ENCODE assay signal across 1 cellular context in genomic region chr12:105107497-105108371, GRCh38.
TF ChIP-seq lines count a peak whose summit lies in the region.

Gene WASHC4 (plus strand): TSS chr12:105107731. CDS start chr12:105107801, 70 bp downstream.

TF ChIP-seq in HepG2, 621 proteins besides CTCF, POLR2A, EP300 and RAD21 (continued from another document and continues in another):
- no peak for TF ChIP-seq ZNF775 (CRISPR knock-in tag; IDR thresholded peaks at IDR 0.05; ENCODE audit: borderline replicate concordance)
- TF ChIP-seq, protein P1, sequence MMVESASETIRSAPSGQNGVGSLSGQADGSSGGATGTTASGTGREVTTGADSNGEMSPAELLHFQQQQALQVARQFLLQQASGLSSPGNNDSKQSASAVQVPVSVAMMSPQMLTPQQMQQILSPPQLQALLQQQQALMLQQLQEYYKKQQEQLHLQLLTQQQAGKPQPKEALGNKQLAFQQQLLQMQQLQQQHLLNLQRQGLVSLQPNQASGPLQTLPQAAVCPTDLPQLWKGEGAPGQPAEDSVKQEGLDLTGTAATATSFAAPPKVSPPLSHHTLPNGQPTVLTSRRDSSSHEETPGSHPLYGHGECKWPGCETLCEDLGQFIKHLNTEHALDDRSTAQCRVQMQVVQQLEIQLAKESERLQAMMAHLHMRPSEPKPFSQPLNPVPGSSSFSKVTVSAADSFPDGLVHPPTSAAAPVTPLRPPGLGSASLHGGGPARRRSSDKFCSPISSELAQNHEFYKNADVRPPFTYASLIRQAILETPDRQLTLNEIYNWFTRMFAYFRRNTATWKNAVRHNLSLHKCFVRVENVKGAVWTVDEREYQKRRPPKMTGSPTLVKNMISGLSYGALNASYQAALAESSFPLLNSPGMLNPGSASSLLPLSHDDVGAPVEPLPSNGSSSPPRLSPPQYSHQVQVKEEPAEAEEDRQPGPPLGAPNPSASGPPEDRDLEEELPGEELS (CRISPR knock-in tag; IDR thresholded peaks at IDR 0.05): 0 out of 2 replicates have a peak, but pooled peaks have one; percentile 22
- TF ChIP-seq TAF15 (IDR thresholded peaks at IDR 0.05; ENCODE audit: low read depth, low read length, poor library complexity, severe bottlenecking): no peak
- peak; percentile 27; the same call in 1 of the 2 replicates for TF ChIP-seq ZNF12 (CRISPR knock-in tag; IDR thresholded peaks at IDR 0.05)
- 0 out of 2 replicates have a peak, but pooled peaks have one; percentile 26 for TF ChIP-seq ZNF672 (CRISPR knock-in tag; IDR thresholded peaks at IDR 0.05)
- no peak for TF ChIP-seq ZEB1 (IDR thresholded peaks at IDR 0.05; ENCODE audit: insufficient replicate concordance, low read depth)
- TF ChIP-seq MXD1 (CRISPR knock-in tag; IDR thresholded peaks at IDR 0.05): peak; percentile 88
- TF ChIP-seq, protein P2, sequence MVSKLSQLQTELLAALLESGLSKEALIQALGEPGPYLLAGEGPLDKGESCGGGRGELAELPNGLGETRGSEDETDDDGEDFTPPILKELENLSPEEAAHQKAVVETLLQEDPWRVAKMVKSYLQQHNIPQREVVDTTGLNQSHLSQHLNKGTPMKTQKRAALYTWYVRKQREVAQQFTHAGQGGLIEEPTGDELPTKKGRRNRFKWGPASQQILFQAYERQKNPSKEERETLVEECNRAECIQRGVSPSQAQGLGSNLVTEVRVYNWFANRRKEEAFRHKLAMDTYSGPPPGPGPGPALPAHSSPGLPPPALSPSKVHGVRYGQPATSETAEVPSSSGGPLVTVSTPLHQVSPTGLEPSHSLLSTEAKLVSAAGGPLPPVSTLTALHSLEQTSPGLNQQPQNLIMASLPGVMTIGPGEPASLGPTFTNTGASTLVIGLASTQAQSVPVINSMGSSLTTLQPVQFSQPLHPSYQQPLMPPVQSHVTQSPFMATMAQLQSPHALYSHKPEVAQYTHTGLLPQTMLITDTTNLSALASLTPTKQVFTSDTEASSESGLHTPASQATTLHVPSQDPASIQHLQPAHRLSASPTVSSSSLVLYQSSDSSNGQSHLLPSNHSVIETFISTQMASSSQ (IDR thresholded peaks at IDR 0.05; ENCODE audit: low read depth): no peak; the same call in 1 of the 2 replicates
- TF ChIP-seq, protein P2 (CRISPR knock-in tag; IDR thresholded peaks at IDR 0.05; ENCODE audit: borderline replicate concordance): peak; percentile 76; the same call in 1 of the 2 replicates
- TF ChIP-seq TBL1XR1 (IDR thresholded peaks at IDR 0.05; ENCODE audit: borderline replicate concordance, low read length, partially characterized antibody): no peak
- no peak for TF ChIP-seq ZFAT (CRISPR knock-in tag; conservative IDR thresholded peaks at IDR 0.05)
- peak; percentile 77; the same call in 1 of the 2 replicates for TF ChIP-seq ZNF580 (CRISPR knock-in tag; IDR thresholded peaks at IDR 0.05; ENCODE audit: borderline replicate concordance, low read depth)
- 0 out of 2 replicates have a peak, but pooled peaks have one; percentile 71 for TF ChIP-seq ZNF17 (CRISPR knock-in tag; IDR thresholded peaks at IDR 0.05)
- no peak for TF ChIP-seq E2F2 (CRISPR knock-in tag; IDR thresholded peaks at IDR 0.05; ENCODE audit: borderline replicate concordance)
- TF ChIP-seq, protein P3, sequence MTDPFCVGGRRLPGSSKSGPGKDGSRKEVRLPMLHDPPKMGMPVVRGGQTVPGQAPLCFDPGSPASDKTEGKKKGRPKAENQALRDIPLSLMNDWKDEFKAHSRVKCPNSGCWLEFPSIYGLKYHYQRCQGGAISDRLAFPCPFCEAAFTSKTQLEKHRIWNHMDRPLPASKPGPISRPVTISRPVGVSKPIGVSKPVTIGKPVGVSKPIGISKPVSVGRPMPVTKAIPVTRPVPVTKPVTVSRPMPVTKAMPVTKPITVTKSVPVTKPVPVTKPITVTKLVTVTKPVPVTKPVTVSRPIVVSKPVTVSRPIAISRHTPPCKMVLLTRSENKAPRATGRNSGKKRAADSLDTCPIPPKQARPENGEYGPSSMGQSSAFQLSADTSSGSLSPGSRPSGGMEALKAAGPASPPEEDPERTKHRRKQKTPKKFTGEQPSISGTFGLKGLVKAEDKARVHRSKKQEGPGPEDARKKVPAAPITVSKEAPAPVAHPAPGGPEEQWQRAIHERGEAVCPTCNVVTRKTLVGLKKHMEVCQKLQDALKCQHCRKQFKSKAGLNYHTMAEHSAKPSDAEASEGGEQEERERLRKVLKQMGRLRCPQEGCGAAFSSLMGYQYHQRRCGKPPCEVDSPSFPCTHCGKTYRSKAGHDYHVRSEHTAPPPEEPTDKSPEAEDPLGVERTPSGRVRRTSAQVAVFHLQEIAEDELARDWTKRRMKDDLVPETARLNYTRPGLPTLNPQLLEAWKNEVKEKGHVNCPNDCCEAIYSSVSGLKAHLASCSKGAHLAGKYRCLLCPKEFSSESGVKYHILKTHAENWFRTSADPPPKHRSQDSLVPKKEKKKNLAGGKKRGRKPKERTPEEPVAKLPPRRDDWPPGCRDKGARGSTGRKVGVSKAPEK (CRISPR knock-in tag; IDR thresholded peaks at IDR 0.05; ENCODE audit: borderline replicate concordance): no peak
- TF ChIP-seq, protein P4, sequence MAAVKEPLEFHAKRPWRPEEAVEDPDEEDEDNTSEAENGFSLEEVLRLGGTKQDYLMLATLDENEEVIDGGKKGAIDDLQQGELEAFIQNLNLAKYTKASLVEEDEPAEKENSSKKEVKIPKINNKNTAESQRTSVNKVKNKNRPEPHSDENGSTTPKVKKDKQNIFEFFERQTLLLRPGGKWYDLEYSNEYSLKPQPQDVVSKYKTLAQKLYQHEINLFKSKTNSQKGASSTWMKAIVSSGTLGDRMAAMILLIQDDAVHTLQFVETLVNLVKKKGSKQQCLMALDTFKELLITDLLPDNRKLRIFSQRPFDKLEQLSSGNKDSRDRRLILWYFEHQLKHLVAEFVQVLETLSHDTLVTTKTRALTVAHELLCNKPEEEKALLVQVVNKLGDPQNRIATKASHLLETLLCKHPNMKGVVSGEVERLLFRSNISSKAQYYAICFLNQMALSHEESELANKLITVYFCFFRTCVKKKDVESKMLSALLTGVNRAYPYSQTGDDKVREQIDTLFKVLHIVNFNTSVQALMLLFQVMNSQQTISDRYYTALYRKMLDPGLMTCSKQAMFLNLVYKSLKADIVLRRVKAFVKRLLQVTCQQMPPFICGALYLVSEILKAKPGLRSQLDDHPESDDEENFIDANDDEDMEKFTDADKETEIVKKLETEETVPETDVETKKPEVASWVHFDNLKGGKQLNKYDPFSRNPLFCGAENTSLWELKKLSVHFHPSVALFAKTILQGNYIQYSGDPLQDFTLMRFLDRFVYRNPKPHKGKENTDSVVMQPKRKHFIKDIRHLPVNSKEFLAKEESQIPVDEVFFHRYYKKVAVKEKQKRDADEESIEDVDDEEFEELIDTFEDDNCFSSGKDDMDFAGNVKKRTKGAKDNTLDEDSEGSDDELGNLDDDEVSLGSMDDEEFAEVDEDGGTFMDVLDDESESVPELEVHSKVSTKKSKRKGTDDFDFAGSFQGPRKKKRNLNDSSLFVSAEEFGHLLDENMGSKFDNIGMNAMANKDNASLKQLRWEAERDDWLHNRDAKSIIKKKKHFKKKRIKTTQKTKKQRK (IDR thresholded peaks at IDR 0.05; ENCODE audit: low read length): no peak
- no peak for TF ChIP-seq NR2F6 (IDR thresholded peaks at IDR 0.05)
- peak; percentile 31; the same call in 1 of the 2 replicates for TF ChIP-seq NR2F6 (CRISPR knock-in tag; IDR thresholded peaks at IDR 0.05)
- TF ChIP-seq ZNF331 (CRISPR knock-in tag; IDR thresholded peaks at IDR 0.05): peak; percentile 76
- no peak for TF ChIP-seq SRF (IDR thresholded peaks at IDR 0.05; ENCODE audit: low read depth, low read length)
- no peak for TF ChIP-seq ZKSCAN5 (CRISPR knock-in tag; IDR thresholded peaks at IDR 0.05)
- TF ChIP-seq HOXA9 (CRISPR knock-in tag; IDR thresholded peaks at IDR 0.05; ENCODE audit: borderline replicate concordance): peak; percentile 70; the same call in 1 of the 2 replicates
- peak; percentile 9; the same call in 1 of the 2 replicates for TF ChIP-seq TBX3 (IDR thresholded peaks at IDR 0.05; ENCODE audit: borderline replicate concordance)
- TF ChIP-seq, protein P5, sequence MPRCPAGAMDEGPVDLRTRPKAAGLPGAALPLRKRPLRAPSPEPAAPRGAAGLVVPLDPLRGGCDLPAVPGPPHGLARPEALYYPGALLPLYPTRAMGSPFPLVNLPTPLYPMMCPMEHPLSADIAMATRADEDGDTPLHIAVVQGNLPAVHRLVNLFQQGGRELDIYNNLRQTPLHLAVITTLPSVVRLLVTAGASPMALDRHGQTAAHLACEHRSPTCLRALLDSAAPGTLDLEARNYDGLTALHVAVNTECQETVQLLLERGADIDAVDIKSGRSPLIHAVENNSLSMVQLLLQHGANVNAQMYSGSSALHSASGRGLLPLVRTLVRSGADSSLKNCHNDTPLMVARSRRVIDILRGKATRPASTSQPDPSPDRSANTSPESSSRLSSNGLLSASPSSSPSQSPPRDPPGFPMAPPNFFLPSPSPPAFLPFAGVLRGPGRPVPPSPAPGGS (CRISPR knock-in tag; IDR thresholded peaks at IDR 0.05): peak; percentile 93; the same call in 1 of the 2 replicates
- TF ChIP-seq ATF1 (CRISPR knock-in tag; IDR thresholded peaks at IDR 0.05): no peak
- peak; percentile 80; the same call in 1 of the 2 replicates for TF ChIP-seq ZNF616 (CRISPR knock-in tag; IDR thresholded peaks at IDR 0.05; ENCODE audit: low read depth)
- no peak for TF ChIP-seq RFXANK (CRISPR knock-in tag; IDR thresholded peaks at IDR 0.05)
- TF ChIP-seq SOX5 (CRISPR knock-in tag; IDR thresholded peaks at IDR 0.05; ENCODE audit: borderline replicate concordance): peak; percentile 67
- no peak for TF ChIP-seq SSRP1 (CRISPR knock-in tag; IDR thresholded peaks at IDR 0.05)
- TF ChIP-seq ZXDC (CRISPR knock-in tag; IDR thresholded peaks at IDR 0.05): peak; percentile 94; the same call in 1 of the 2 replicates
- peak; percentile 86; the same call in 1 of the 2 replicates for TF ChIP-seq ZNF234 (CRISPR knock-in tag; conservative IDR thresholded peaks at IDR 0.05)
- TF ChIP-seq GTF3A (CRISPR knock-in tag; conservative IDR thresholded peaks at IDR 0.05): peak; percentile 89; the same call in 1 of the 2 replicates
- TF ChIP-seq NFIB (CRISPR knock-in tag; IDR thresholded peaks at IDR 0.05; ENCODE audit: borderline replicate concordance): no peak
- TF ChIP-seq, protein P6, sequence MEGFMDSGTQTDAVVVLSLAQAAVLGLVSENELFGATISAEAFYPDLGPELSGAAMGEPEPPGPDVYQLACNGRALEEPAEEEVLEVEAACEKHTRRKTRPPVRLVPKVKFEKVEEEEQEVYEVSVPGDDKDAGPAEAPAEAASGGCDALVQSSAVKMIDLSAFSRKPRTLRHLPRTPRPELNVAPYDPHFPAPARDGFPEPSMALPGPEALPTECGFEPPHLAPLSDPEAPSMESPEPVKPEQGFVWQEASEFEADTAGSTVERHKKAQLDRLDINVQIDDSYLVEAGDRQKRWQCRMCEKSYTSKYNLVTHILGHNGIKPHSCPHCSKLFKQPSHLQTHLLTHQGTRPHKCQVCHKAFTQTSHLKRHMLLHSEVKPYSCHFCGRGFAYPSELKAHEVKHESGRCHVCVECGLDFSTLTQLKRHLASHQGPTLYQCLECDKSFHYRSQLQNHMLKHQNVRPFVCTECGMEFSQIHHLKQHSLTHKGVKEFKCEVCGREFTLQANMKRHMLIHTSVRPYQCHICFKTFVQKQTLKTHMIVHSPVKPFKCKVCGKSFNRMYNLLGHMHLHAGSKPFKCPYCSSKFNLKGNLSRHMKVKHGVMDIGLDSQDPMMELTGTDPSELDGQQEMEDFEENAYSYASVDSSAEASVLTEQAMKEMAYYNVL (CRISPR knock-in tag; IDR thresholded peaks at IDR 0.05; ENCODE audit: borderline replicate concordance): no peak
- TF ChIP-seq ZNF292 (CRISPR knock-in tag; IDR thresholded peaks at IDR 0.05; ENCODE audit: borderline replicate concordance, low read depth): no peak
- TF ChIP-seq YEATS4 (CRISPR knock-in tag; IDR thresholded peaks at IDR 0.05; ENCODE audit: borderline replicate concordance): peak; percentile 93
- TF ChIP-seq ZNF850 (CRISPR knock-in tag; conservative IDR thresholded peaks at IDR 0.05): no peak
- peak; percentile 94 for TF ChIP-seq CHD2 (IDR thresholded peaks at IDR 0.05; ENCODE audit: low read depth, low read length)
